ENCODE assay signal across 8 cellular contexts in the genomic region with DNA sequence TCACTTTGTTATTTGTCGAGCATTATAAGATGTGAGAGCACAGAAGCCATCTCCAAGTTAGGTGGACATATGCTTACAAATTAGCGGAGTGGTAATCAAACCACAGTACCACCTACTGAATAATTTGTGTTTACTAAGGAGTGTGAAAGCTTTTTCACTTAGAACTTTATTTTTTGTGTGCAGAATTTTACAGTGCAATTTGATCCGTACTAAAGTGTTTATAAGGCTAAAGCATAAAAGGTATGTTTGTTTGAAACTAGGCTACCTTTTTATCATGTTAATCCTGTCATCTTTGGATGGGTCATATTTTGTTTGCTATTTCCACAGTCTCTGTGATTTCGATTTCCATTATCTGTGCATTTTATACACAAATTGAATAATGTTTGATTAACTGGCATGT.
"Had no signal": no experiment of that assay in that cellular context is flagged by ENCODE, and none has a peak within 500 bp of the region (broad histone marks: within the 10 kb centered on the region; RNA-seq: fewer than 3 reads in every experiment).

No MANE protein-coding gene starts in this region.

- H3K36me3 ChIP-seq: HAP-1 had no signal

- H3K27ac Mint-ChIP-seq: IgD-negative memory B cell had no signal

- DNase-seq: GM23248, GOT3, H7, KBM-7 had no signal

- H3K9me3 Mint-ChIP-seq: IgD-negative memory B cell had no signal

- H3K4me3 ChIP-seq: GM23248, HAP-1 had no signal

- H3K9me3 ChIP-seq: HAP-1 had no signal

- H3K4me1 Mint-ChIP-seq: IgD-negative memory B cell had no signal

- H3K4me3 Mint-ChIP-seq: IgD-negative memory B cell had no signal

- FAIRE-seq: HepG2 had no signal

- H3K27ac ChIP-seq: GM23248 had no signal

- H3K27me3 Mint-ChIP-seq: IgD-negative memory B cell had no signal

- ATAC-seq: HCT116, HepG2 had no signal
